ENCODE assay signal across 8 cellular contexts in genomic region chr14:64914237-64914971, GRCh38. TPM values are rescaled to one million over a fixed set of nuclear protein-coding genes. Genes with fewer than 3 reads are reported as not detected.
DNase-seq lines count a peak whose midpoint lies in the region; ATAC-seq lines count a peak whose summit lies in the region.

Gene CHURC1 (plus strand): TSS chr14:64914455. CDS start chr14:64914496, 41 bp downstream.

- H3K27ac Mint-ChIP-seq in dendritic cell treated with granulocyte-macrophage colony-stimulating factor and Interleukin-4, amounts not matched to agents 40 ng/mL and 50 ng/mL, for 4 days: peak within 1 kb of the TSS; percentile 97

- peak within 1 kb of the TSS; percentile 88 for H3K4me3 Mint-ChIP-seq in dendritic cell treated with granulocyte-macrophage colony-stimulating factor and Interleukin-4, amounts not matched to agents 40 ng/mL and 50 ng/mL, for 4 days

- intact Hi-C loops in dendritic cell treated with granulocyte-macrophage colony-stimulating factor and Interleukin-4, amounts not matched to agents 40 ng/mL and 50 ng/mL, for 4 days (cut with micrococcal nuclease): loop anchor here (2.0 to 10.0 kb wide), 4 partner anchors 72 to 410 kb away; partner anchors contain the start of genes FNTB, MAX, ZBTB1 and ZBTB25

- H3K9me3 Mint-ChIP-seq in dendritic cell treated with granulocyte-macrophage colony-stimulating factor and Interleukin-4, amounts not matched to agents 40 ng/mL and 50 ng/mL, for 4 days: no peaks in the 10 kb centered on the region

- DNase-seq in C1 segment of cervical spinal cord (lab: John Stamatoyannopoulos, UW) (peak; percentile 58 to 98 (median 90)), NCI-H748 treated with DMSO at 0.1 percent for 48 hours (lab: John Stamatoyannopoulos, UW) (peak; percentile 96), left lobe of liver (ENCODE audit: low spot score) (peak; percentile 99)
- peak; percentile 84 to 98 for DNase-seq in activated CD4-positive, alpha-beta T cell treated with anti-CD3 and anti-CD28 coated beads, Interleukin-2, amount 50 U/mL, for 24 hours (ENCODE audit: low read depth in 1 of 2, low spot score in 1 of 2)
- peak; percentile 99 for DNase-seq in stimulated activated CD4-positive, alpha-beta T cell treated with anti-CD3 and anti-CD28 coated beads, Interleukin-2, amount 100 ng/mL, for 4 hours (ENCODE audit: low read depth)

- ATAC-seq in GM19372 (IDR thresholded peaks at IDR 0.05; ENCODE audit: low read depth, unreplicated experiment) (peak; percentile 95), HG03558 (IDR thresholded peaks at IDR 0.05; ENCODE audit: extremely low read depth, unreplicated experiment) (peak; percentile 95), left lobe of liver (peak; percentile 98)

- peaks cover 39% of the 10 kb centered on the region for H3K4me1 Mint-ChIP-seq in dendritic cell treated with granulocyte-macrophage colony-stimulating factor and Interleukin-4, amounts not matched to agents 40 ng/mL and 50 ng/mL, for 4 days (ENCODE audit: low read depth)

- H3K27me3 Mint-ChIP-seq in dendritic cell treated with granulocyte-macrophage colony-stimulating factor and Interleukin-4, amounts not matched to agents 40 ng/mL and 50 ng/mL, for 4 days: peaks cover 2% of the 10 kb centered on the region

- peaks cover 7% of the 10 kb centered on the region for H3K36me3 Mint-ChIP-seq in dendritic cell treated with granulocyte-macrophage colony-stimulating factor and Interleukin-4, amounts not matched to agents 40 ng/mL and 50 ng/mL, for 4 days (ENCODE audit: low read depth)

RNA-seq across cellular contexts. Expression of gene CHURC1, which starts in this region (rescaled TPM):
- total RNA-seq in left lobe of liver: 25.2 TPM

Comparison
In these comparisons a context has a peak if more than half of its experiments do, and no peak if none do; other contexts are left out.
1. Peak in every context shown above with its lines: DNase-seq and ATAC-seq.